ENCODE assay signal across 29 cellular contexts in the genomic region with DNA sequence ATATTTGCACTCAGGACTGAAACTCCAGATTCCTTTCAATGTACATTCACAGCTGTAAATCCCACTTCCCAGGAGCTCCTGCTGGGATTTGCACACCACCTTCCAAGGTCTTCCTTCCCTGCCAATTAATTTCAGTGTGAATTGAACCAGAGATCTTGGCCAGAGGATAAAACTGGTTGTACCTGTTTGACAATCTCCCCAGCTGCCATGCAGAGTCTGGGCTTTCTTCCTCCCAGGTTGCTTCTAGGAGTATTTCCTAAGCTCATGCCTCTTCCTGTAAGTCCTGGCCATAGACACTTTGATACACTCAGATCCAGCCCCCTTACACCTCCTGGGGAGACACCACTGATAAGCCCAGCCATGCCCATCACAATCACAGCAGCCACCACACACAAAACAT. TPM values are rescaled to one million over a fixed set of nuclear protein-coding genes. Genes with fewer than 3 reads are reported as not detected.
DNase-seq lines count a peak whose midpoint lies in the region; ATAC-seq and TF ChIP-seq lines count a peak whose summit lies in the region.
"Had no signal": no experiment of that assay in that cellular context is flagged by ENCODE, and none has a peak within 500 bp of the region (broad histone marks: within the 10 kb centered on the region; RNA-seq: fewer than 3 reads in every experiment).

No MANE protein-coding gene starts in this region.

- no peaks in the 10 kb centered on the region for H3F3A ChIP-seq in PC-3 (ENCODE audit: low read length, unreplicated experiment)

- H3K9me2 ChIP-seq in PC-3 (replicated peaks; ENCODE audit: low read length): no peaks in the 10 kb centered on the region

- H3K9ac ChIP-seq in PC-3 (ENCODE audit: low read length): no peak overlapping the region

- H3K4me3 Mint-ChIP-seq in stimulated activated naive CD8-positive, alpha-beta T cell treated with anti-CD3 and anti-CD28 coated beads, Interleukin-15, amount 100 ng/mL, for 72 hours: no peak overlapping the region
- H3K4me3 Mint-ChIP-seq: activated B cell treated with CpG ODN at 0.5 μM for 24 hours; activated CD4-positive, alpha-beta memory T cell treated with anti-CD3 and anti-CD28 coated beads for 36 hours; activated naive CD8-positive, alpha-beta T cell; CD4-positive, alpha-beta T cell; HFFc6; naive B cell had no signal

- H2AFZ ChIP-seq in PC-3 (ENCODE audit: low read length): no peak overlapping the region

- no peaks in the 10 kb centered on the region for H3K79me2 ChIP-seq in PC-3 (ENCODE audit: low read length)

- H3K4me1 ChIP-seq in PC-3 (ENCODE audit: insufficient read depth, low read length) (no peaks in the 10 kb centered on the region), stomach (peaks cover 0 to 18% (median 13%) of the 10 kb centered on the region in 4 donors), upper lobe of left lung (peaks cover 0 to 16% (median 10%) of the 10 kb centered on the region in 4 donors)
- H3K4me1 ChIP-seq: ascending aorta had no signal

- BruUV-seq in PC-3 (replicated peaks; lab: Mats Ljungman, UMichigan): no TSS peak

- peak overlapping the region in 1 of 2 donors; percentile 36 for H3K27ac Mint-ChIP-seq in stimulated activated naive CD8-positive, alpha-beta T cell treated with anti-CD3 and anti-CD28 coated beads, Interleukin-15, amount 100 ng/mL, for 72 hours
- H3K27ac Mint-ChIP-seq: activated B cell treated with CpG ODN at 0.5 μM for 24 hours; activated CD4-positive, alpha-beta memory T cell treated with anti-CD3 and anti-CD28 coated beads for 36 hours; activated naive CD8-positive, alpha-beta T cell; activated T-helper 2 cell treated with anti-CD3 and anti-CD28 coated beads, Interferon-gamma antibody, Interleukin-2, Interleukin-4, amounts not matched to agents 10 μg/mL and 5 μg/mL and 100 μg/mL, durations not matched to agents 14 hours and 24 hours and 36 hours; CD4-positive, alpha-beta T cell; HFFc6; naive B cell had no signal

- DNase-seq in NCI-H1417 (lab: John Stamatoyannopoulos, UW): peak in 2 of 3 experiments; percentile 48 to 79
- DNase-seq in NCI-H1417 treated with DMSO at 0.1 percent for 48 hours (lab: John Stamatoyannopoulos, UW): no peak
- DNase-seq in PC-3: peak; percentile 12
- no peak for DNase-seq in left colon
- DNase-seq in stomach: peak; percentile 46
- no peak for DNase-seq in upper lobe of left lung
- DNase-seq in stimulated activated naive CD8-positive, alpha-beta T cell treated with anti-CD3 and anti-CD28 coated beads, Interleukin-15, amount 100 ng/mL, for 72 hours: no peak
- DNase-seq: 8988T; activated B cell treated with CpG ODN at 0.5 μM for 24 hours; activated CD4-positive, alpha-beta memory T cell treated with anti-CD3 and anti-CD28 coated beads for 36 hours; CD4-positive, alpha-beta T cell; DMS 273 treated with DMSO at 0.1 percent for 48 hours; head of caudate nucleus; HFFc6; kidney glomerular epithelial cell; mesenchymal stem cell; MM.1S; naive B cell; NCI-H146; right cardiac atrium; stimulated activated CD4-positive, alpha-beta T cell treated with anti-CD3 and anti-CD28 coated beads, Interleukin-12 subunit alpha, Interleukin-12 subunit beta, amount 100 ng/mL, for 4 hours; stimulated activated CD4-positive, alpha-beta T cell treated with anti-CD3 and anti-CD28 coated beads, Interleukin-4, amount 100 ng/mL, for 24 hours; stimulated activated naive CD4-positive, alpha-beta T cell; T-helper 9 cell had no signal

- TF ChIP-seq CTCF in PC-3 (conservative IDR thresholded peaks at IDR 0.05; ENCODE audit: low read depth, low read length) (no peak), stomach (IDR thresholded peaks at IDR 0.05) (no peak), upper lobe of left lung (IDR thresholded peaks at IDR 0.05) (no peak)

- H3K27me3 ChIP-seq in PC-3 (ENCODE audit: low read length): peaks cover 17% of the 10 kb centered on the region
- H3K27me3 ChIP-seq in stomach: no peaks in the 10 kb centered on the region
- H3K27me3 ChIP-seq in upper lobe of left lung: no peaks in the 10 kb centered on the region
- H3K27me3 ChIP-seq: ascending aorta had no signal

- TF ChIP-seq POLR2A in stomach (IDR thresholded peaks at IDR 0.05): no peak
- TF ChIP-seq POLR2A in upper lobe of left lung (IDR thresholded peaks at IDR 0.05): no peak

- no peaks in the 10 kb centered on the region for H3K9me3 Mint-ChIP-seq in stimulated activated naive CD8-positive, alpha-beta T cell treated with anti-CD3 and anti-CD28 coated beads, Interleukin-15, amount 100 ng/mL, for 72 hours
- H3K9me3 Mint-ChIP-seq: activated B cell treated with CpG ODN at 0.5 μM for 24 hours; activated CD4-positive, alpha-beta memory T cell treated with anti-CD3 and anti-CD28 coated beads for 36 hours; activated T-helper 2 cell treated with anti-CD3 and anti-CD28 coated beads, Interferon-gamma antibody, Interleukin-2, Interleukin-4, amounts not matched to agents 10 μg/mL and 5 μg/mL and 100 μg/mL, durations not matched to agents 14 hours and 24 hours and 36 hours; CD4-positive, alpha-beta T cell; HFFc6 had no signal

- H3K36me3 ChIP-seq in PC-3 (ENCODE audit: low read depth, low read length): no peaks in the 10 kb centered on the region
- H3K36me3 ChIP-seq in stomach: no peaks in the 10 kb centered on the region
- no peaks in the 10 kb centered on the region for H3K36me3 ChIP-seq in upper lobe of left lung
- H3K36me3 ChIP-seq: ascending aorta had no signal

- no peak for TF ChIP-seq EP300 in stomach (IDR thresholded peaks at IDR 0.05)
- no peak for TF ChIP-seq EP300 in upper lobe of left lung (IDR thresholded peaks at IDR 0.05)

- H3K4me2 ChIP-seq in PC-3 (ENCODE audit: low read length): no peak overlapping the region

- CTCF ChIA-PET in PC-3 (lab: Charles Lee): no interaction called here

- POLR2A ChIA-PET in PC-3 (lab: Charles Lee; ENCODE audit: unreplicated experiment): no interaction called here

- intact Hi-C loops in PC-3 (cut with micrococcal nuclease) (no loop called here), left colon (cut with DNase I, micrococcal nuclease) (no loop called here), stomach (cut with DNase I; ENCODE audit: low total_unique reads) (no loop called here)

- no peaks in the 10 kb centered on the region for H3K4me1 Mint-ChIP-seq in stimulated activated naive CD8-positive, alpha-beta T cell treated with anti-CD3 and anti-CD28 coated beads, Interleukin-15, amount 100 ng/mL, for 72 hours
- H3K4me1 Mint-ChIP-seq: activated B cell treated with CpG ODN at 0.5 μM for 24 hours, naive B cell had no signal

- H3K27ac ChIP-seq in PC-3 (ENCODE audit: low read length): no peak overlapping the region
- no peak overlapping the region for H3K27ac ChIP-seq in stomach
- no peak overlapping the region for H3K27ac ChIP-seq in upper lobe of left lung
- H3K27ac ChIP-seq: ascending aorta had no signal

- ATAC-seq in PC-3 (no peak), left colon (peak; percentile 55), upper lobe of left lung (ENCODE audit: low FRiP score in 2 of 2) (no peak), GM21515 (IDR thresholded peaks at IDR 0.05; ENCODE audit: unreplicated experiment) (no peak)
- ATAC-seq in stimulated activated naive CD8-positive, alpha-beta T cell treated with anti-CD3 and anti-CD28 coated beads, Interleukin-15, amount 100 ng/mL, for 72 hours: no peak
- ATAC-seq: right cardiac atrium, Right ventricle myocardium inferior had no signal

- no peaks in the 10 kb centered on the region for H3K9me3 ChIP-seq in PC-3 (ENCODE audit: low read length)
- no peaks in the 10 kb centered on the region for H3K9me3 ChIP-seq in stomach
- no peaks in the 10 kb centered on the region for H3K9me3 ChIP-seq in upper lobe of left lung
- H3K9me3 ChIP-seq: ascending aorta had no signal

- H3K4me3 ChIP-seq in PC-3 (ENCODE audit: low read length): no peak overlapping the region
- no peak overlapping the region for H3K4me3 ChIP-seq in stomach
- no peak overlapping the region for H3K4me3 ChIP-seq in upper lobe of left lung
- H3K4me3 ChIP-seq: ascending aorta had no signal

- no peaks in the 10 kb centered on the region for H4K20me1 ChIP-seq in PC-3 (ENCODE audit: low read length)

- peaks cover 32% of the 10 kb centered on the region for H3K27me3 Mint-ChIP-seq in stimulated activated naive CD8-positive, alpha-beta T cell treated with anti-CD3 and anti-CD28 coated beads, Interleukin-15, amount 100 ng/mL, for 72 hours

RNA-seq across cellular contexts. Expression of a gene that starts 15.6 kb away (rescaled TPM):
- total RNA-seq in PC-3 (2014; rRNA removed): 0.04 TPM in 1 of 2 replicates, not detected in the other
- total RNA-seq in left colon: 10 to 100 TPM in 1 of 2 donors, 1 to 10 TPM in 1; 4.0 to 10.9 TPM
- 10 to 100 TPM in 3 of 5 donors, 1 to 10 TPM in 2; 4.5 to 34.4 (median 22.9) TPM for total RNA-seq in stomach
- 1 to 10 TPM; 7.2 to 8.1 (median 7.8) TPM for polyA plus RNA-seq in stomach
- 10 to 100 TPM; 34.0 to 81.7 (median 60.5) TPM for total RNA-seq in upper lobe of left lung
- total RNA-seq: activated CD4-positive, alpha-beta memory T cell treated with anti-CD3 and anti-CD28 coated beads for 36 hours had no signal

Comparison
In these comparisons a context has a peak if more than half of its experiments do, and no peak if none do; other contexts are left out.
1. DNase-seq: peak in NCI-H1417 (2 of 3), PC-3 (single experiment) and stomach (single experiment); none in NCI-H1417 treated with DMSO at 0.1 percent for 48 hours (single experiment), left colon (0 of 2), upper lobe of left lung (0 of 2) and stimulated activated naive CD8-positive, alpha-beta T cell treated with anti-CD3 and anti-CD28 coated beads, Interleukin-15, amount 100 ng/mL, for 72 hours (0 of 2).